ENCODE assay signal across 8 cellular contexts in genomic region chr3:25648107-25648535, GRCh38. TPM values are rescaled to one million over a fixed set of nuclear protein-coding genes. Genes with fewer than 3 reads are reported as not detected.
DNase-seq lines count a peak whose midpoint lies in the region; ATAC-seq, FAIRE-seq and TF ChIP-seq lines count a peak whose summit lies in the region.

No MANE protein-coding gene starts in this region.

- H3K9me3 ChIP-seq in breast epithelium (peaks cover 12 to 24% of the 10 kb centered on the region in 2 donors), keratinocyte (ENCODE audit: control insufficient read depth, low read depth, low read length) (no peaks in the 10 kb centered on the region)

- intact Hi-C loops in breast epithelium (cut with DNase I; ENCODE audit: low total_unique reads): no loop called here

- no peaks in the 10 kb centered on the region for H3K9me1 ChIP-seq in keratinocyte (ENCODE audit: control insufficient read depth, extremely low read depth, insufficient read depth, low read length)

- peaks cover 70% of the 10 kb centered on the region for H3K79me2 ChIP-seq in keratinocyte (ENCODE audit: control insufficient read depth, insufficient read depth, low read length)

- no peaks in the 10 kb centered on the region for H3K27me3 ChIP-seq in breast epithelium
- no peaks in the 10 kb centered on the region for H3K27me3 ChIP-seq in keratinocyte (ENCODE audit: control insufficient read depth, extremely low read depth, insufficient read depth, low read length)

- H2AFZ ChIP-seq in keratinocyte (ENCODE audit: control insufficient read depth, low read length): no peak overlapping the region

- H3K4me1 ChIP-seq in breast epithelium (no peaks in the 10 kb centered on the region), keratinocyte (ENCODE audit: control insufficient read depth, extremely low read depth, insufficient read depth, low read length) (peaks cover 3% of the 10 kb centered on the region)

- peak; percentile 95 for FAIRE-seq in keratinocyte (lab: Jason Lieb, UNC)

- peak; percentile 84 for TF ChIP-seq CTCF in AG09309 (IDR thresholded peaks at IDR 0.05; ENCODE audit: control insufficient read depth, insufficient read depth, low read depth, low read length, missing control alignments)
- TF ChIP-seq CTCF in VCaP (conservative IDR thresholded peaks at IDR 0.05): peak; percentile 93
- peak; percentile 59 to 84 (median 76) for TF ChIP-seq CTCF in breast epithelium (IDR thresholded peaks at IDR 0.05)
- TF ChIP-seq CTCF in keratinocyte (optimal IDR thresholded peaks at IDR 0.05 in 1 of 3, IDR thresholded peaks at IDR 0.05 in 1 of 3, conservative IDR thresholded peaks at IDR 0.05 in 1 of 3; ENCODE audit: extremely low read depth in 1 of 3, insufficient read depth in 2 of 3, low read length in 3 of 3): peak; percentile 81 to 87 (median 87)

- dilution Hi-C loops in keratinocyte (cut with MboI; ENCODE audit: extremely low pct_ligation_motif_present, low sequenced_read_pairs): no loop called here

- H3K4me2 ChIP-seq in keratinocyte (ENCODE audit: control insufficient read depth, extremely low read depth, insufficient read depth, low read depth, low read length): no peak overlapping the region

- DNase-seq in AG09309 (ENCODE audit: low read depth) (peak; percentile 50), NCI-H2227 (lab: John Stamatoyannopoulos, UW; ENCODE audit: unreplicated experiment) (peak; percentile 83), breast epithelium (ENCODE audit: low spot score in 2 of 2) (peak in 1 of 2 donors; percentile 39), keratinocyte (ENCODE audit: low read depth, low spot score) (peak; percentile 52)
- peak; percentile 75 for DNase-seq in stimulated activated CD4-positive, alpha-beta T cell treated with anti-CD3 and anti-CD28 coated beads, Interleukin-2, amount 100 ng/mL, for 4 hours (ENCODE audit: low read depth)

- ATAC-seq in GM18907 (IDR thresholded peaks at IDR 0.05; ENCODE audit: unreplicated experiment): peak; percentile 97
- ATAC-seq in HG03108 (IDR thresholded peaks at IDR 0.05; ENCODE audit: unreplicated experiment): peak; percentile 88

- H3K4me3 ChIP-seq in AG09309 (ENCODE audit: control insufficient read depth, low read depth, low read length) (no peak overlapping the region), breast epithelium (no peak overlapping the region), keratinocyte (ENCODE audit: control insufficient read depth in 2 of 3, extremely low read depth in 1 of 3, insufficient read depth in 2 of 3, low read depth in 1 of 3, low read length in 3 of 3) (no peak overlapping the region)

- H3K36me3 ChIP-seq in breast epithelium (no peaks in the 10 kb centered on the region), keratinocyte (ENCODE audit: control insufficient read depth in 2 of 2, extremely low read depth in 1 of 2, insufficient read depth in 2 of 2, low read length in 2 of 2) (no peaks in the 10 kb centered on the region)

- no peak for TF ChIP-seq POLR2A in breast epithelium (IDR thresholded peaks at IDR 0.05)

- H3K27ac ChIP-seq in VCaP (peak overlapping the region; percentile 27; the same call in 1 of the 2 replicates), breast epithelium (no peak overlapping the region), keratinocyte (ENCODE audit: control insufficient read depth, insufficient read depth, low read length) (no peak overlapping the region)

- H4K20me1 ChIP-seq in keratinocyte (ENCODE audit: control insufficient read depth, extremely low read depth, insufficient read depth, low read length): peaks cover 19% of the 10 kb centered on the region

- H3K9ac ChIP-seq in keratinocyte (ENCODE audit: control insufficient read depth, extremely low read depth, insufficient read depth, low read length): no peak overlapping the region

RNA-seq across cellular contexts. Expression of gene TOP2B, which starts 16.6 kb away (rescaled TPM):
- total RNA-seq in breast epithelium: 100 to 1,000 TPM in 2 of 3 donors, 10 to 100 TPM in 1; 79.8 to 145 (median 125) TPM
- polyA plus RNA-seq in keratinocyte: 30.3 to 71.8 TPM (median 34.7 TPM) in 3 replicates
- 74.3 TPM for polyA plus RNA-seq in keratinocyte (2011; ENCODE audit: low read depth)
- polyA plus RNA-seq in keratinocyte (2011; cell fraction: cytosol; rRNA removed): 27.7 and 48.3 TPM in 2 replicates
- polyA plus RNA-seq in keratinocyte (2011; cell fraction: nucleus; rRNA removed): 49.5 and 73.9 TPM in 2 replicates
- polyA plus RNA-seq in keratinocyte (2012; ENCODE audit: low replicate concordance): 27.6 and 52.1 TPM in 2 replicates
- polyA minus RNA-seq in keratinocyte: 9.1 to 54.8 TPM (median 22.3 TPM) in 3 replicates
- 19.4 TPM for polyA minus RNA-seq in keratinocyte (2011; cell fraction: cytosol; rRNA and poly(A)+ RNA removed)
- polyA minus RNA-seq in keratinocyte (2011; cell fraction: nucleus; rRNA and poly(A)+ RNA removed): 30.6 and 64.1 TPM in 2 replicates
